16 cellular contexts compared by ENCODE assay signal in genomic region chrX:136920001-136920400, GRCh38.
"Had no signal": no experiment of that assay in that cellular context is flagged by ENCODE, and none has a peak within 500 bp of the region (broad histone marks: within the 10 kb centered on the region; RNA-seq: fewer than 3 reads in every experiment).

No MANE protein-coding gene starts in this region.

- H3K36me3 Mint-ChIP-seq: stimulated activated effector memory CD8-positive, alpha-beta T cell treated with anti-CD3 and anti-CD28 coated beads, Interleukin-12 subunit alpha, Interleukin-12 subunit beta, amount 100 ng/mL, for 72 hours had no signal

- H3K27ac Mint-ChIP-seq: activated CD4-positive, alpha-beta memory T cell treated with anti-CD3 and anti-CD28 coated beads for 36 hours; activated naive CD8-positive, alpha-beta T cell treated with anti-CD3 and anti-CD28 coated beads, Interleukin-2, amount 10 ng/mL, durations not matched to agents 7 days and 5 days; nephron progenitor cell; stimulated activated effector memory CD8-positive, alpha-beta T cell treated with anti-CD3 and anti-CD28 coated beads, Interleukin-12 subunit alpha, Interleukin-12 subunit beta, amount 100 ng/mL, for 72 hours had no signal

- H3K4me3 Mint-ChIP-seq: activated CD4-positive, alpha-beta memory T cell treated with anti-CD3 and anti-CD28 coated beads for 36 hours; activated naive CD8-positive, alpha-beta T cell treated with anti-CD3 and anti-CD28 coated beads, Interleukin-2, amount 10 ng/mL, durations not matched to agents 7 days and 5 days; activated T-cell treated with anti-CD3 and anti-CD28 coated beads, Interleukin-2, amount 50 U/mL, for 4 hours; nephron progenitor cell; stimulated activated effector memory CD8-positive, alpha-beta T cell treated with anti-CD3 and anti-CD28 coated beads, Interleukin-12 subunit alpha, Interleukin-12 subunit beta, amount 100 ng/mL, for 72 hours had no signal

- H3K9me3 Mint-ChIP-seq: activated CD4-positive, alpha-beta memory T cell treated with anti-CD3 and anti-CD28 coated beads for 36 hours; activated naive CD8-positive, alpha-beta T cell treated with anti-CD3 and anti-CD28 coated beads, Interleukin-2, amount 10 ng/mL, durations not matched to agents 7 days and 5 days; activated T-cell treated with anti-CD3 and anti-CD28 coated beads, Interleukin-2, amount 50 U/mL, for 4 hours; stimulated activated effector memory CD8-positive, alpha-beta T cell treated with anti-CD3 and anti-CD28 coated beads, Interleukin-12 subunit alpha, Interleukin-12 subunit beta, amount 100 ng/mL, for 72 hours had no signal

- H3K4me1 Mint-ChIP-seq: nephron progenitor cell; stimulated activated effector memory CD8-positive, alpha-beta T cell treated with anti-CD3 and anti-CD28 coated beads, Interleukin-12 subunit alpha, Interleukin-12 subunit beta, amount 100 ng/mL, for 72 hours had no signal

- H3K4me3 ChIP-seq: ascending aorta, ovary, skin epidermis, thyroid gland, uterus had no signal

- H3K27me3 Mint-ChIP-seq: activated CD4-positive, alpha-beta memory T cell treated with anti-CD3 and anti-CD28 coated beads for 36 hours; activated naive CD8-positive, alpha-beta T cell treated with anti-CD3 and anti-CD28 coated beads, Interleukin-2, amount 10 ng/mL, durations not matched to agents 7 days and 5 days had no signal

- DNase-seq: activated CD4-positive, alpha-beta memory T cell treated with anti-CD3 and anti-CD28 coated beads for 36 hours; activated effector memory CD4-positive, alpha-beta T cell treated with anti-CD3 and anti-CD28 coated beads, Interleukin-2, amount 50 U/mL, for 16 hours; activated naive CD8-positive, alpha-beta T cell treated with anti-CD3 and anti-CD28 coated beads, Interleukin-2, amount 10 ng/mL, durations not matched to agents 7 days and 5 days; activated T-cell treated with anti-CD3 and anti-CD28 coated beads, Interleukin-2, amount 50 U/mL, for 4 hours; erythroblast; foreskin fibroblast; head of caudate nucleus; left colon; nephron progenitor cell; ovary; T1000; uterus had no signal

- ATAC-seq: activated T-cell treated with anti-CD3 and anti-CD28 coated beads, Interleukin-2, amount 50 U/mL, for 4 hours; left colon; stimulated activated effector memory CD8-positive, alpha-beta T cell treated with anti-CD3 and anti-CD28 coated beads, Interleukin-12 subunit alpha, Interleukin-12 subunit beta, amount 100 ng/mL, for 72 hours had no signal
